In genomic region chr7:93022931-93023478, GRCh38 we compare ENCODE assay signal across 6 cellular contexts.
DNase-seq lines count a peak whose midpoint lies in the region; ATAC-seq, FAIRE-seq and TF ChIP-seq lines count a peak whose summit lies in the region.
"Not testable (repeated sequence)": the region's sequence is repeated elsewhere in the genome, so short reads cannot be mapped to it uniquely, and the experiment has no call there.

No MANE protein-coding gene starts in this region.

- intact Hi-C loops in activated naive CD4-positive, alpha-beta T cell treated with anti-CD3 and anti-CD28 coated beads for 36 hours (cut with micrococcal nuclease), result loop anchor here (5.0 kb wide), 1 partner anchor 121 kb away; no protein-coding TSS in a partner anchor
- intact Hi-C loops in mammary epithelial cell (cut with micrococcal nuclease), result not testable (repeated sequence)

- not testable (repeated sequence) for ATAC-seq in A549

- TF ChIP-seq EP300 in A549 (IDR thresholded peaks at IDR 0.05), result not testable (repeated sequence)

- not testable (repeated sequence) for H3K4me2 ChIP-seq in A549; mammary epithelial cell (ENCODE audit: insufficient read depth, low read depth, low read length); neural progenitor cell

- not testable (repeated sequence) for DNase-seq in A549 (ENCODE audit: low read depth in 1 of 2, low spot score in 1 of 2); SJCRH30; mammary epithelial cell; neural progenitor cell (ENCODE audit: low spot score)
- DNase-seq in activated naive CD4-positive, alpha-beta T cell treated with anti-CD3 and anti-CD28 coated beads for 36 hours, result peak; percentile 5

- TF ChIP-seq POLR2A in A549 (IDR thresholded peaks at IDR 0.05; ENCODE audit: low read length), result not testable (repeated sequence)

- not testable (repeated sequence) for H3K9me3 Mint-ChIP-seq in activated naive CD4-positive, alpha-beta T cell treated with anti-CD3 and anti-CD28 coated beads for 36 hours; neural progenitor cell; stimulated activated naive CD8-positive, alpha-beta T cell treated with anti-CD3 and anti-CD28 coated beads, Interleukin-15, Interleukin-2, amounts not matched to agents 100 ng/mL and 50 ng/mL, for 24 hours

- H3K27me3 ChIP-seq in SJCRH30; mammary epithelial cell (ENCODE audit: insufficient read depth, low read length); neural progenitor cell: not testable (repeated sequence)

- not testable (repeated sequence) for H3K9me3 ChIP-seq in A549; SJCRH30 (replicated peaks); mammary epithelial cell (replicated peaks; ENCODE audit: insufficient read depth, low read length); neural progenitor cell (ENCODE audit: low read depth)

- in situ Hi-C loops in mammary epithelial cell (cut with MboI; ENCODE audit: low sequenced_read_pairs in 2 of 2), result not testable (repeated sequence)

- CTCF ChIA-PET in A549 (lab: Yijun Ruan, JAX); activated naive CD4-positive, alpha-beta T cell treated with anti-CD3 and anti-CD28 coated beads for 36 hours (lab: Charles Lee); mammary epithelial cell (lab: Charles Lee; ENCODE audit: low non-redundant PET): not testable (repeated sequence)

- POLR2A ChIA-PET in A549 (lab: Yijun Ruan, JAX), result not testable (repeated sequence)

- H3K27me3 Mint-ChIP-seq in activated naive CD4-positive, alpha-beta T cell treated with anti-CD3 and anti-CD28 coated beads for 36 hours (ENCODE audit: low read depth); neural progenitor cell (ENCODE audit: insufficient read depth, low read depth); stimulated activated naive CD8-positive, alpha-beta T cell treated with anti-CD3 and anti-CD28 coated beads, Interleukin-15, Interleukin-2, amounts not matched to agents 100 ng/mL and 50 ng/mL, for 24 hours: not testable (repeated sequence)

- not testable (repeated sequence) for TF ChIP-seq RAD21 in A549 (conservative IDR thresholded peaks at IDR 0.05 in 1 of 2, IDR thresholded peaks at IDR 0.05 in 1 of 2)

- H3K27ac ChIP-seq in A549; mammary epithelial cell (ENCODE audit: insufficient read depth, low read depth, low read length); neural progenitor cell: not testable (repeated sequence)
- peak overlapping the region; percentile 70; the same call in 1 of the 2 replicates for H3K27ac ChIP-seq in SJCRH30

- H3K36me3 Mint-ChIP-seq in activated naive CD4-positive, alpha-beta T cell treated with anti-CD3 and anti-CD28 coated beads for 36 hours (ENCODE audit: low read depth); neural progenitor cell; stimulated activated naive CD8-positive, alpha-beta T cell treated with anti-CD3 and anti-CD28 coated beads, Interleukin-15, Interleukin-2, amounts not matched to agents 100 ng/mL and 50 ng/mL, for 24 hours (ENCODE audit: low read depth): not testable (repeated sequence)

- H3K4me1 ChIP-seq in A549; mammary epithelial cell (ENCODE audit: insufficient read depth, low read length); neural progenitor cell: not testable (repeated sequence)
- peaks cover 23% of the 10 kb centered on the region for H3K4me1 ChIP-seq in SJCRH30

- H3K27ac Mint-ChIP-seq in activated naive CD4-positive, alpha-beta T cell treated with anti-CD3 and anti-CD28 coated beads for 36 hours, result not testable (repeated sequence)
- H3K27ac Mint-ChIP-seq in neural progenitor cell, result peak overlapping the region; percentile 42
- H3K27ac Mint-ChIP-seq in stimulated activated naive CD8-positive, alpha-beta T cell treated with anti-CD3 and anti-CD28 coated beads, Interleukin-15, Interleukin-2, amounts not matched to agents 100 ng/mL and 50 ng/mL, for 24 hours, result peak overlapping the region; percentile 31

- not testable (repeated sequence) for FAIRE-seq in A549 (lab: Jason Lieb, UNC)

- H3K4me3 Mint-ChIP-seq in activated naive CD4-positive, alpha-beta T cell treated with anti-CD3 and anti-CD28 coated beads for 36 hours; neural progenitor cell; stimulated activated naive CD8-positive, alpha-beta T cell treated with anti-CD3 and anti-CD28 coated beads, Interleukin-15, Interleukin-2, amounts not matched to agents 100 ng/mL and 50 ng/mL, for 24 hours: not testable (repeated sequence)

- dilution Hi-C loops in mammary epithelial cell (cut with HindIII; ENCODE audit: low sequenced_read_pairs), result not testable (repeated sequence)

- H3K4me1 Mint-ChIP-seq in activated naive CD4-positive, alpha-beta T cell treated with anti-CD3 and anti-CD28 coated beads for 36 hours (ENCODE audit: low read depth), result peaks cover 35% of the 10 kb centered on the region
- H3K4me1 Mint-ChIP-seq in neural progenitor cell; stimulated activated naive CD8-positive, alpha-beta T cell treated with anti-CD3 and anti-CD28 coated beads, Interleukin-15, Interleukin-2, amounts not matched to agents 100 ng/mL and 50 ng/mL, for 24 hours (ENCODE audit: low read depth): not testable (repeated sequence)

- not testable (repeated sequence) for H3K4me3 ChIP-seq in A549; SJCRH30; mammary epithelial cell (replicated peaks in 1 of 3; ENCODE audit: insufficient read depth in 1 of 3, low read depth in 2 of 3, low read length in 3 of 3); neural progenitor cell

- 54% methylated on average over 6 of the region's 6 CpGs for WGBS in A549 (ENCODE audit: missing lambda C conversion rate)
- WGBS in mammary epithelial cell (ENCODE audit: low coverage, missing lambda C conversion rate), result 90% methylated on average over 6 of the region's 6 CpGs

- H3F3A ChIP-seq in neural progenitor cell (ENCODE audit: low read depth), result not testable (repeated sequence)

- not testable (repeated sequence) for H3K9ac ChIP-seq in mammary epithelial cell (ENCODE audit: insufficient read depth, low read length); neural progenitor cell

- not testable (repeated sequence) for H4K20me1 ChIP-seq in mammary epithelial cell (ENCODE audit: insufficient read depth, low read length); neural progenitor cell (ENCODE audit: low read depth)

- not testable (repeated sequence) for H3K79me2 ChIP-seq in mammary epithelial cell (ENCODE audit: insufficient read depth, low read length); neural progenitor cell (ENCODE audit: low read depth)

- peak overlapping the region; percentile 49 for H2AFZ ChIP-seq in mammary epithelial cell (ENCODE audit: low read depth, low read length)
- not testable (repeated sequence) for H2AFZ ChIP-seq in neural progenitor cell (replicated peaks)

- not testable (repeated sequence) for BruUV-seq in mammary epithelial cell (replicated peaks; lab: Mats Ljungman, UMichigan)

- TF ChIP-seq CTCF in A549 (IDR thresholded peaks at IDR 0.05); mammary epithelial cell (conservative IDR thresholded peaks at IDR 0.05 in 1 of 2, IDR thresholded peaks at IDR 0.05 in 1 of 2; ENCODE audit: extremely low read depth in 1 of 2, insufficient read depth in 1 of 2, low read depth in 1 of 2, low read length in 2 of 2); neural progenitor cell (IDR thresholded peaks at IDR 0.05): not testable (repeated sequence)

- H3K36me3 ChIP-seq in SJCRH30; mammary epithelial cell (ENCODE audit: insufficient read depth, low read length); neural progenitor cell: not testable (repeated sequence)

TF ChIP-seq in A549, 52 proteins besides CTCF, POLR2A, EP300 and RAD21:
- TF ChIP-seq MAFK (IDR thresholded peaks at IDR 0.05; ENCODE audit: partially characterized antibody), result peak; percentile 34
